Comparison of ENCODE assay signal across 1 cellular context in the genomic region with DNA sequence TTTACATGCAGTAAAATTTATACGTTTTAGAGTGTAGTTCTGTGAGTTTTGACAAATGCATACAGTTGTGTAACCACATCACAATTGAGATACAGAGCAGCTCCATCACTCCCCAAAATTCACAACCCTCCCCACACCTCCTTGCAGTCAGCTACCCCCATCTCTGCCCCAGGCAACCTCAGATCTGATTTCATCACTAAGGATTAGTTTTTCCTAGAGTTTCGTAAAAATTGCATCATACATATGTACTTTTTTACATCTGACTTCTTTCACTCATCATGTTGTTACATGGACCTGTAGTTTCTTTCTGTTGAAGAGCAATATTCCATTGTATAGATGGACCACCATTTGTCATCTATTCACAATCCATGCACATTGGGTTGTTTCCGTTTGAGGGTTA.
TF ChIP-seq lines count a peak whose summit lies in the region.
"Not testable (repeated sequence)": the region's sequence is repeated elsewhere in the genome, so short reads cannot be mapped to it uniquely, and the experiment has no call there.

No MANE protein-coding gene starts in this region.

TF ChIP-seq in K562, 482 proteins besides CTCF, POLR2A, EP300 and RAD21:
- TF ChIP-seq TRIM24 (IDR thresholded peaks at IDR 0.05) = peak; percentile 50 to 84; a peak in 2 of 4 replicates
- TF ChIP-seq, protein P1, sequence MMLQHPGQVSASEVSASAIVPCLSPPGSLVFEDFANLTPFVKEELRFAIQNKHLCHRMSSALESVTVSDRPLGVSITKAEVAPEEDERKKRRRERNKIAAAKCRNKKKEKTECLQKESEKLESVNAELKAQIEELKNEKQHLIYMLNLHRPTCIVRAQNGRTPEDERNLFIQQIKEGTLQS (IDR thresholded peaks at IDR 0.05) = peak; percentile 91
- TF ChIP-seq, protein P1 (CRISPR knock-in tag; conservative IDR thresholded peaks at IDR 0.05) = not testable (repeated sequence)
- TF ChIP-seq CEBPB (tag; IDR thresholded peaks at IDR 0.05) = peak; percentile 54
- TF ChIP-seq CEBPG (CRISPR knock-in tag; IDR thresholded peaks at IDR 0.05) = peak; percentile 78
- TF ChIP-seq CEBPG (tag; conservative IDR thresholded peaks at IDR 0.05 in 1 of 2, IDR thresholded peaks at IDR 0.05 in 1 of 2) = peak; percentile 87 to 94
- TF ChIP-seq ATF7 (IDR thresholded peaks at IDR 0.05) = peak; percentile 72; the same call in 1 of the 2 replicates
- TF ChIP-seq JUND (IDR thresholded peaks at IDR 0.05; ENCODE audit: borderline replicate concordance, low read depth, low read length) = peak; percentile 40; the same call in 1 of the 2 replicates
- not testable (repeated sequence) for TF ChIP-seq JUND (tag; IDR thresholded peaks at IDR 0.05; ENCODE audit: borderline replicate concordance, low read depth, low read length)
- 0 out of 4 replicates have a peak, but pooled peaks of 1 of the 2 experiments have one; percentile 23 for TF ChIP-seq MAZ (CRISPR knock-in tag; conservative IDR thresholded peaks at IDR 0.05 in 1 of 2, IDR thresholded peaks at IDR 0.05 in 1 of 2)
- 0 out of 2 replicates have a peak, but pooled peaks have one; percentile 16 for TF ChIP-seq CTBP1 (IDR thresholded peaks at IDR 0.05; ENCODE audit: borderline replicate concordance)
- TF ChIP-seq, protein P2, sequence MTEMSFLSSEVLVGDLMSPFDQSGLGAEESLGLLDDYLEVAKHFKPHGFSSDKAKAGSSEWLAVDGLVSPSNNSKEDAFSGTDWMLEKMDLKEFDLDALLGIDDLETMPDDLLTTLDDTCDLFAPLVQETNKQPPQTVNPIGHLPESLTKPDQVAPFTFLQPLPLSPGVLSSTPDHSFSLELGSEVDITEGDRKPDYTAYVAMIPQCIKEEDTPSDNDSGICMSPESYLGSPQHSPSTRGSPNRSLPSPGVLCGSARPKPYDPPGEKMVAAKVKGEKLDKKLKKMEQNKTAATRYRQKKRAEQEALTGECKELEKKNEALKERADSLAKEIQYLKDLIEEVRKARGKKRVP (CRISPR knock-in tag; IDR thresholded peaks at IDR 0.05) = peak; percentile 81
- TF ChIP-seq, protein P3, sequence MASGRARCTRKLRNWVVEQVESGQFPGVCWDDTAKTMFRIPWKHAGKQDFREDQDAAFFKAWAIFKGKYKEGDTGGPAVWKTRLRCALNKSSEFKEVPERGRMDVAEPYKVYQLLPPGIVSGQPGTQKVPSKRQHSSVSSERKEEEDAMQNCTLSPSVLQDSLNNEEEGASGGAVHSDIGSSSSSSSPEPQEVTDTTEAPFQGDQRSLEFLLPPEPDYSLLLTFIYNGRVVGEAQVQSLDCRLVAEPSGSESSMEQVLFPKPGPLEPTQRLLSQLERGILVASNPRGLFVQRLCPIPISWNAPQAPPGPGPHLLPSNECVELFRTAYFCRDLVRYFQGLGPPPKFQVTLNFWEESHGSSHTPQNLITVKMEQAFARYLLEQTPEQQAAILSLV (tag; IDR thresholded peaks at IDR 0.05) = peak; percentile 59
- TF ChIP-seq SMARCA4 (IDR thresholded peaks at IDR 0.05) = peak; percentile 49; the same call in 1 of the 2 replicates
- TF ChIP-seq MEIS2 (IDR thresholded peaks at IDR 0.05; ENCODE audit: partially characterized antibody) = peak; percentile 61
